In genomic region chr13:72258340-72258981, GRCh38 we compare ENCODE assay signal across 2 cellular contexts.
TF ChIP-seq lines count a peak whose summit lies in the region.

No MANE protein-coding gene starts in this region.

TF ChIP-seq in HEK293, 187 proteins besides CTCF, POLR2A, EP300 and RAD21:
- peak; percentile 50; the same call in 1 of the 2 replicates for TF ChIP-seq ATF2 (tag by site-specific recombination; IDR thresholded peaks at IDR 0.05; ENCODE audit: low read depth)
- no peak for TF ChIP-seq ZNF341 (tag by site-specific recombination; IDR thresholded peaks at IDR 0.05; ENCODE audit: low read depth)

TF ChIP-seq in H1, 55 proteins besides CTCF, POLR2A, EP300 and RAD21:
- TF ChIP-seq POLR2AphosphoS5 (IDR thresholded peaks at IDR 0.05; ENCODE audit: low read depth, low read length) (peak; percentile 59; the same call in 1 of the 2 replicates), TEAD4 (IDR thresholded peaks at IDR 0.05; ENCODE audit: low read depth, low read length) (no peak), CBX5 (IDR thresholded peaks at IDR 0.05; ENCODE audit: low read depth, low read length) (no peak), MAX (IDR thresholded peaks at IDR 0.05) (0 out of 2 replicates have a peak, but pooled peaks have one; percentile 21), TAF7 (optimal IDR thresholded peaks at IDR 0.05; ENCODE audit: borderline replicate concordance, low read depth, low read length) (no peak), RFX5 (IDR thresholded peaks at IDR 0.05; ENCODE audit: borderline replicate concordance, low read depth, low read length) (no peak), ASH2L (IDR thresholded peaks at IDR 0.05; ENCODE audit: low read length) (no peak), GTF2F1 (IDR thresholded peaks at IDR 0.05; ENCODE audit: borderline replicate concordance, low read depth, low read length) (no peak), E2F6 (IDR thresholded peaks at IDR 0.05) (no peak), HDAC2 (IDR thresholded peaks at IDR 0.05; ENCODE audit: borderline replicate concordance in 1 of 2, low read depth in 2 of 2, low read length in 2 of 2) (no peak), EZH2 (IDR thresholded peaks at IDR 0.05; ENCODE audit: low read depth, low read length, severe bottlenecking) (no peak), POU5F1 (IDR thresholded peaks at IDR 0.05; ENCODE audit: low read depth, low read length) (no peak), KDM5A (IDR thresholded peaks at IDR 0.05; ENCODE audit: low read length) (no peak), NRF1 (IDR thresholded peaks at IDR 0.05; ENCODE audit: low read depth, low read length) (no peak), NANOG (IDR thresholded peaks at IDR 0.05; ENCODE audit: insufficient read depth, low read depth, low read length, poor library complexity, severe bottlenecking) (peak; percentile 34), TCF12 (IDR thresholded peaks at IDR 0.05; ENCODE audit: low read depth, low read length) (no peak), CREB1 (IDR thresholded peaks at IDR 0.05) (peak; percentile 64), CHD7 (IDR thresholded peaks at IDR 0.05; ENCODE audit: insufficient replicate concordance, low read length) (no peak), JUND (IDR thresholded peaks at IDR 0.05; ENCODE audit: low read length) (peak; percentile 82; the same call in 1 of the 2 replicates), USF2 (IDR thresholded peaks at IDR 0.05; ENCODE audit: low read length) (no peak), MAFK (IDR thresholded peaks at IDR 0.05; ENCODE audit: low read depth, low read length) (no peak), GABPA (IDR thresholded peaks at IDR 0.05; ENCODE audit: borderline replicate concordance, insufficient read depth, low read length) (no peak), CBX8 (IDR thresholded peaks at IDR 0.05; ENCODE audit: borderline replicate concordance, low read depth, low read length) (no peak), JUN (IDR thresholded peaks at IDR 0.05; ENCODE audit: low read depth, low read length) (no peak), RNF2 (IDR thresholded peaks at IDR 0.05; ENCODE audit: borderline replicate concordance, low read depth, low read length, missing control alignments, poor library complexity, severe bottlenecking) (no peak), TAF1 (IDR thresholded peaks at IDR 0.05; ENCODE audit: low read depth, low read length) (no peak), TBP (IDR thresholded peaks at IDR 0.05; ENCODE audit: low read depth, low read length) (no peak), SP2 (IDR thresholded peaks at IDR 0.05; ENCODE audit: low read length) (no peak), SIN3A (conservative IDR thresholded peaks at IDR 0.05 in 1 of 2, IDR thresholded peaks at IDR 0.05 in 1 of 2; ENCODE audit: low read depth in 1 of 2, low read length in 2 of 2) (no peak), BCL11A (IDR thresholded peaks at IDR 0.05; ENCODE audit: low read depth in 2 of 2, low read length in 2 of 2) (no peak), SP1 (IDR thresholded peaks at IDR 0.05; ENCODE audit: low read depth, low read length) (no peak), CHD2 (IDR thresholded peaks at IDR 0.05; ENCODE audit: low read length) (no peak)
TF ChIP-seq in H1: peak in this region for 5.
